ENCODE assay signal across 20 cellular contexts in genomic region chr5:159170021-159170420, GRCh38. TPM values are rescaled to one million over a fixed set of nuclear protein-coding genes. Genes with fewer than 3 reads are reported as not detected.
A peak's percentile ranks its signal among the peaks of the same experiment; 100 is the strongest.
DNase-seq lines count a peak whose midpoint lies in the region; ATAC-seq and TF ChIP-seq lines count a peak whose summit lies in the region.
"Had no signal": no experiment of that assay in that cellular context is flagged by ENCODE, and none has a peak within 500 bp of the region (broad histone marks: within the 10 kb centered on the region; RNA-seq: fewer than 3 reads in every experiment).

No MANE protein-coding gene starts in this region.

- peaks cover 47% of the 10 kb centered on the region for H3K79me2 ChIP-seq in mammary epithelial cell (ENCODE audit: insufficient read depth, low read length)

- intact Hi-C loops in CD4-positive, alpha-beta memory T cell (cut with micrococcal nuclease) = no loop called here
- intact Hi-C loops in naive thymus-derived CD4-positive, alpha-beta T cell (cut with micrococcal nuclease) = no loop called here
- intact Hi-C loops in mammary epithelial cell (cut with micrococcal nuclease) = no loop called here

- DNase-seq in activated T-cell treated with anti-CD3 and anti-CD28 coated beads, Interleukin-2, amount 50 U/mL, for 24 hours = no peak
- DNase-seq in activated T-cell treated with anti-CD3 and anti-CD28 coated beads for 4 hours = no peak
- DNase-seq in CD4-positive, alpha-beta memory T cell = no peak
- DNase-seq in T-helper 17 cell = no peak
- no peak for DNase-seq in naive thymus-derived CD4-positive, alpha-beta T cell
- no peak for DNase-seq in NCI-H510A (lab: John Stamatoyannopoulos, UW)
- no peak for DNase-seq in stimulated activated CD4-positive, alpha-beta T cell treated with anti-CD3 and anti-CD28 coated beads, Interleukin-2, amount 100 ng/mL, for 24 hours
- DNase-seq in mammary epithelial cell = no peak
- DNase-seq: 8988T; CD8-positive, alpha-beta memory T cell; COR-L47; DMS 273 treated with DMSO at 0.1 percent for 48 hours; DMS53; DND-41; EL; GM23248 had no signal

- H3K4me1 ChIP-seq in CD4-positive, alpha-beta memory T cell (ENCODE audit: insufficient read depth, low read length) = peaks cover 8% of the 10 kb centered on the region
- H3K4me1 ChIP-seq in naive thymus-derived CD4-positive, alpha-beta T cell (ENCODE audit: control insufficient read depth in 2 of 2, insufficient read depth in 2 of 2, low read length in 2 of 2) = peaks cover 0 to 4% of the 10 kb centered on the region in 2 donors
- peaks cover 5% of the 10 kb centered on the region for H3K4me1 ChIP-seq in mammary epithelial cell (ENCODE audit: insufficient read depth, low read length)
- H3K4me1 ChIP-seq: BLaER1, HAP-1 had no signal

- no peaks in the 10 kb centered on the region for H3K27me3 ChIP-seq in CD4-positive, alpha-beta memory T cell (ENCODE audit: insufficient read depth, low read length)
- no peaks in the 10 kb centered on the region for H3K27me3 ChIP-seq in naive thymus-derived CD4-positive, alpha-beta T cell (ENCODE audit: control insufficient read depth in 2 of 2, insufficient read depth in 2 of 2, low read length in 2 of 2)
- no peaks in the 10 kb centered on the region for H3K27me3 ChIP-seq in mammary epithelial cell (ENCODE audit: insufficient read depth, low read length)
- H3K27me3 ChIP-seq: BLaER1 had no signal

- H3K4me3 Mint-ChIP-seq in activated T-cell treated with anti-CD3 and anti-CD28 coated beads, Interleukin-2, amount 50 U/mL, for 24 hours = no peak overlapping the region
- H3K4me3 Mint-ChIP-seq in CD4-positive, alpha-beta memory T cell = no peak overlapping the region
- H3K4me3 Mint-ChIP-seq in T-helper 17 cell = no peak overlapping the region
- no peak overlapping the region for H3K4me3 Mint-ChIP-seq in naive thymus-derived CD4-positive, alpha-beta T cell
- H3K4me3 Mint-ChIP-seq: CD14-positive monocyte; CD8-positive, alpha-beta memory T cell had no signal

- no peak overlapping the region for H3K27ac ChIP-seq in CD4-positive, alpha-beta memory T cell (ENCODE audit: low read depth, low read length)
- H3K27ac ChIP-seq in naive thymus-derived CD4-positive, alpha-beta T cell (ENCODE audit: low read depth, low read length) = no peak overlapping the region
- no peak overlapping the region for H3K27ac ChIP-seq in mammary epithelial cell (ENCODE audit: insufficient read depth, low read depth, low read length)
- H3K27ac ChIP-seq: BLaER1, GM23248 had no signal

- no peak overlapping the region for H3K4me2 ChIP-seq in mammary epithelial cell (ENCODE audit: insufficient read depth, low read depth, low read length)
- H3K4me2 ChIP-seq: BLaER1 had no signal

- dilution Hi-C loops in mammary epithelial cell (cut with HindIII; ENCODE audit: low sequenced_read_pairs) = no loop called here

- H3K9me3 ChIP-seq in CD4-positive, alpha-beta memory T cell (ENCODE audit: control insufficient read depth in 1 of 2, low read length in 2 of 2) = no peaks in the 10 kb centered on the region
- H3K9me3 ChIP-seq in T-helper 17 cell (ENCODE audit: control insufficient read depth, low read length, poor library complexity, severe bottlenecking) (no peaks in the 10 kb centered on the region), mammary epithelial cell (replicated peaks; ENCODE audit: insufficient read depth, low read length) (no peaks in the 10 kb centered on the region)
- H3K9me3 ChIP-seq in naive thymus-derived CD4-positive, alpha-beta T cell (ENCODE audit: control insufficient read depth in 2 of 3, low read length in 3 of 3) = no peaks in the 10 kb centered on the region
- H3K9me3 ChIP-seq: BLaER1, HAP-1 had no signal

- H3K36me3 Mint-ChIP-seq in activated T-cell treated with anti-CD3 and anti-CD28 coated beads, Interleukin-2, amount 50 U/mL, for 24 hours (ENCODE audit: low read depth) = peaks cover 72% of the 10 kb centered on the region
- peaks cover 28 to 35% of the 10 kb centered on the region in 2 donors for H3K36me3 Mint-ChIP-seq in CD4-positive, alpha-beta memory T cell
- peaks cover 7% of the 10 kb centered on the region for H3K36me3 Mint-ChIP-seq in T-helper 17 cell (ENCODE audit: low read depth)
- peaks cover 6 to 32% (median 23%) of the 10 kb centered on the region in 5 donors for H3K36me3 Mint-ChIP-seq in naive thymus-derived CD4-positive, alpha-beta T cell

- in situ Hi-C loops in mammary epithelial cell (cut with MboI; ENCODE audit: low sequenced_read_pairs in 2 of 2) = loop anchor here (10.0 to 25.0 kb wide), 3 partner anchors 92 to 817 kb away; partner anchors contain the start of gene UBLCP1 (in 2 of the 2)

- no peak overlapping the region for H3K4me3 ChIP-seq in CD4-positive, alpha-beta memory T cell (ENCODE audit: low read length in 2 of 2)
- H3K4me3 ChIP-seq in naive thymus-derived CD4-positive, alpha-beta T cell (ENCODE audit: low read length) = no peak overlapping the region
- no peak overlapping the region for H3K4me3 ChIP-seq in mammary epithelial cell (replicated peaks in 1 of 3; ENCODE audit: insufficient read depth in 1 of 3, low read depth in 2 of 3, low read length in 3 of 3)
- H3K4me3 ChIP-seq: BLaER1, GM12878, GM23248, HAP-1 had no signal

- H3K9ac ChIP-seq in mammary epithelial cell (ENCODE audit: insufficient read depth, low read length) = no peak overlapping the region
- H3K9ac ChIP-seq: BLaER1, GM23248 had no signal

- H3K36me3 ChIP-seq in CD4-positive, alpha-beta memory T cell (ENCODE audit: insufficient read depth, low read length) = peaks cover 11% of the 10 kb centered on the region
- peaks cover 0 to 7% (median 4%) of the 10 kb centered on the region in 3 experiments for H3K36me3 ChIP-seq in naive thymus-derived CD4-positive, alpha-beta T cell (ENCODE audit: control insufficient read depth in 2 of 3, insufficient read depth in 3 of 3, low read length in 3 of 3)
- peaks cover 32% of the 10 kb centered on the region for H3K36me3 ChIP-seq in mammary epithelial cell (ENCODE audit: insufficient read depth, low read length)

- BruUV-seq in mammary epithelial cell (replicated peaks; lab: Mats Ljungman, UMichigan) = no TSS peak

- no peak overlapping the region for H2AFZ ChIP-seq in mammary epithelial cell (ENCODE audit: low read depth, low read length)
- H2AFZ ChIP-seq: GM23248 had no signal

- H3K4me1 Mint-ChIP-seq in activated T-cell treated with anti-CD3 and anti-CD28 coated beads, Interleukin-2, amount 50 U/mL, for 24 hours (ENCODE audit: low read depth) = peaks cover 46% of the 10 kb centered on the region
- H3K4me1 Mint-ChIP-seq in CD4-positive, alpha-beta memory T cell = peaks cover 12 to 34% (median 17%) of the 10 kb centered on the region in 4 donors
- peaks cover 9% of the 10 kb centered on the region for H3K4me1 Mint-ChIP-seq in T-helper 17 cell
- peaks cover 2 to 56% (median 45%) of the 10 kb centered on the region in 7 donors for H3K4me1 Mint-ChIP-seq in naive thymus-derived CD4-positive, alpha-beta T cell

- TF ChIP-seq CTCF in mammary epithelial cell (conservative IDR thresholded peaks at IDR 0.05 in 1 of 2, IDR thresholded peaks at IDR 0.05 in 1 of 2; ENCODE audit: extremely low read depth in 1 of 2, insufficient read depth in 1 of 2, low read depth in 1 of 2, low read length in 2 of 2) = no peak

- POLR2A ChIA-PET in CD4-positive, alpha-beta memory T cell (lab: Charles Lee; ENCODE audit: partially characterized antibody) = interaction anchor here (0.8 to 1.3 kb wide), 2 partner anchors 12 to 94 kb away, joined by 3 read pairs; no protein-coding TSS in a partner anchor
- POLR2A ChIA-PET in naive thymus-derived CD4-positive, alpha-beta T cell (lab: Charles Lee) = no interaction called here

- H3K27ac Mint-ChIP-seq in activated T-cell treated with anti-CD3 and anti-CD28 coated beads, Interleukin-2, amount 50 U/mL, for 24 hours = peak overlapping the region; percentile 31
- H3K27ac Mint-ChIP-seq in CD4-positive, alpha-beta memory T cell = peak overlapping the region in 5 of 7 donors; percentile 19 to 67 (median 63)
- peak overlapping the region; percentile 54 for H3K27ac Mint-ChIP-seq in T-helper 17 cell
- H3K27ac Mint-ChIP-seq in naive thymus-derived CD4-positive, alpha-beta T cell = peak overlapping the region in 5 of 9 donors; percentile 2 to 84 (median 22)

- ATAC-seq in T-helper 17 cell = no peak
- ATAC-seq in naive thymus-derived CD4-positive, alpha-beta T cell = no peak
- ATAC-seq: GM12878 had no signal

- no peaks in the 10 kb centered on the region for H3K27me3 Mint-ChIP-seq in activated T-cell treated with anti-CD3 and anti-CD28 coated beads, Interleukin-2, amount 50 U/mL, for 24 hours
- no peaks in the 10 kb centered on the region for H3K27me3 Mint-ChIP-seq in CD4-positive, alpha-beta memory T cell
- H3K27me3 Mint-ChIP-seq in T-helper 17 cell = no peaks in the 10 kb centered on the region
- H3K27me3 Mint-ChIP-seq in naive thymus-derived CD4-positive, alpha-beta T cell = no peaks in the 10 kb centered on the region
- H3K27me3 Mint-ChIP-seq: CD8-positive, alpha-beta memory T cell had no signal

- CTCF ChIA-PET in CD4-positive, alpha-beta memory T cell (lab: Charles Lee; ENCODE audit: partially characterized antibody) = interaction anchor here (1.5 to 3.4 kb wide), 2 partner anchors 14 to 817 kb away, joined by 4 to 12 read pairs; no protein-coding TSS in a partner anchor
- CTCF ChIA-PET in naive thymus-derived CD4-positive, alpha-beta T cell (lab: Charles Lee) = no interaction called here
- CTCF ChIA-PET in mammary epithelial cell (lab: Charles Lee; ENCODE audit: low non-redundant PET) = no interaction called here

- H4K20me1 ChIP-seq in mammary epithelial cell (ENCODE audit: insufficient read depth, low read length) = no peaks in the 10 kb centered on the region

- H3K9me3 Mint-ChIP-seq in activated T-cell treated with anti-CD3 and anti-CD28 coated beads, Interleukin-2, amount 50 U/mL, for 24 hours = no peaks in the 10 kb centered on the region
- H3K9me3 Mint-ChIP-seq in CD4-positive, alpha-beta memory T cell = peaks cover 0 to 2% (median 0%) of the 10 kb centered on the region in 8 donors
- no peaks in the 10 kb centered on the region for H3K9me3 Mint-ChIP-seq in naive thymus-derived CD4-positive, alpha-beta T cell
- H3K9me3 Mint-ChIP-seq: CD14-positive monocyte; CD8-positive, alpha-beta memory T cell had no signal

RNA-seq across cellular contexts. Expression of gene RNF145, which starts 39.3 kb away (rescaled TPM):
- total RNA-seq in CD4-positive, alpha-beta memory T cell = 10 to 100 TPM; 62.4 to 67.8 TPM
- 10 to 100 TPM; 13.1 to 16.9 TPM for polyA plus RNA-seq in CD4-positive, alpha-beta memory T cell
- 10 to 100 TPM; 61.1 to 70.5 TPM for total RNA-seq in T-helper 17 cell
- total RNA-seq in naive thymus-derived CD4-positive, alpha-beta T cell = 100 to 1,000 TPM in 1 of 5 experiments, 10 to 100 TPM in 4; 51.8 to 142 (median 70.6) TPM
- polyA plus RNA-seq in naive thymus-derived CD4-positive, alpha-beta T cell = 10 to 100 TPM; 10.8 to 12.6 TPM
- 10 to 100 TPM; 63.2 to 78.9 TPM for total RNA-seq in mammary epithelial cell
- 84.8 TPM for polyA plus RNA-seq in mammary epithelial cell
- 152 TPM for polyA minus RNA-seq in mammary epithelial cell
